In the genomic region with DNA sequence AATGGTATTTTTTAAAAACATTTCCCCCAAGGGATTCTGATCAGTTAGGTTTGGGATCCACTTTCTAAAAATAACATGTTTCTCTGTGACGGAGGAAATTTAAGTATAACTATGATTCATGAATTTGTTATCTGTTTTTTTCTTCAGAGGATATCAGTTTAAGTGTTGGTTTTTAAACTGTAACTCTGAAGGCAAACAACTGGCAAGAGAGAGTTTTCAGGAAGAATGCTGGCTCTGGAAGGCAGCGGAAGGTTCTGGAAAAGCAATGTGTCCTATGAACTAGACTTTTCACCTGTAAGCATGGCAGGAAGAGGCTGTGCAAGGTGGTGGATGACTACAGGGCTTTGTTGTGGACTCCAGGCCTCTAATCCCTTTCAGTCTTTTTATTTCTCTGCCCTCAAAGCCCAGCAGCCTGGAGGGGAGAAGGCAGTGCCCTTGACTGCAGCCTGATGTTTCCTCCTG, we compare ENCODE assay signal across 13 cellular contexts.
DNase-seq lines count a peak whose midpoint lies in the region; ATAC-seq, FAIRE-seq and TF ChIP-seq lines count a peak whose summit lies in the region.
"Had no signal": no experiment of that assay in that cellular context is flagged by ENCODE, and none has a peak within 500 bp of the region (broad histone marks: within the 10 kb centered on the region; RNA-seq: fewer than 3 reads in every experiment).

No MANE protein-coding gene starts in this region.

- peak; percentile 71 for DNase-seq in M059J (ENCODE audit: low read depth)
- peak; percentile 35 for DNase-seq in endothelial cell of umbilical vein (ENCODE audit: low read depth, low spot score)
- peak; percentile 51 for DNase-seq in mesenchymal stem cell
- DNase-seq in tibial artery: no peak
- DNase-seq in posterior vena cava (ENCODE audit: low spot score): no peak
- no peak for DNase-seq in 8988T
- DNase-seq: activated naive CD4-positive, alpha-beta T cell treated with anti-CD3 and anti-CD28 coated beads for 36 hours; Calu3; mesendoderm; NCI-H226; stimulated activated naive CD8-positive, alpha-beta T cell treated with anti-CD3 and anti-CD28 coated beads, Interleukin-15, amount 100 ng/mL, for 72 hours had no signal

- dilution Hi-C loops in endothelial cell of umbilical vein (cut with MboI; ENCODE audit: extremely low pct_ligation_motif_present, low sequenced_read_pairs): no loop called here

- no peak for TF ChIP-seq POLR2A in endothelial cell of umbilical vein (IDR thresholded peaks at IDR 0.05; ENCODE audit: low read depth, low read length)

- H3K4me3 ChIP-seq in endothelial cell of umbilical vein (replicated peaks in 1 of 3; ENCODE audit: insufficient read depth in 1 of 3, low read depth in 1 of 3, low read length in 3 of 3) (no peak overlapping the region), mesenchymal stem cell (ENCODE audit: insufficient read depth in 1 of 2, low read depth in 1 of 2, low read length in 2 of 2) (no peak overlapping the region), tibial artery (no peak overlapping the region)

- H3K27ac ChIP-seq in endothelial cell of umbilical vein (ENCODE audit: insufficient read depth, low read depth, low read length) (no peak overlapping the region), mesenchymal stem cell (ENCODE audit: low read length, poor library complexity, severe bottlenecking) (peak overlapping the region; percentile 19), tibial artery (peak overlapping the region; percentile 68 to 75)

- no peak overlapping the region for H3K23ac ChIP-seq in mesenchymal stem cell (ENCODE audit: low read length in 2 of 2)

- H2BK5ac ChIP-seq in mesenchymal stem cell (ENCODE audit: low read depth, low read length, poor library complexity, severe bottlenecking): no peak overlapping the region

- CTCF ChIA-PET in endothelial cell of umbilical vein (lab: Charles Lee): interaction anchor here (0.7 to 1.9 kb wide), 4 partner anchors 12 to 59 kb away, joined by 3 to 6 read pairs (median 3); no protein-coding TSS in a partner anchor

- H3K9me1 ChIP-seq in endothelial cell of umbilical vein (replicated peaks; ENCODE audit: control insufficient read depth, extremely low read depth, insufficient read depth, low read length): no peaks in the 10 kb centered on the region

- no peak overlapping the region for H3K4me2 ChIP-seq in endothelial cell of umbilical vein (ENCODE audit: insufficient read depth, low read length)
- H3K4me2 ChIP-seq in mesenchymal stem cell (ENCODE audit: low read length, poor library complexity, severe bottlenecking): no peak overlapping the region

- peak overlapping the region; percentile 48 for H4K8ac ChIP-seq in mesenchymal stem cell (ENCODE audit: low read length)

- H3K4ac ChIP-seq in mesenchymal stem cell (ENCODE audit: low read depth in 1 of 2, low read length in 2 of 2): peak overlapping the region in 1 of 2 experiments; percentile 65

- peaks cover 4% of the 10 kb centered on the region for H3K79me1 ChIP-seq in mesenchymal stem cell (replicated peaks; ENCODE audit: low read length, poor library complexity, severe bottlenecking)

- no peak for TF ChIP-seq CTCF in endothelial cell of umbilical vein (IDR thresholded peaks at IDR 0.05; ENCODE audit: extremely low read depth in 1 of 2, insufficient read depth in 1 of 2, low read depth in 1 of 2, low read length in 2 of 2)
- TF ChIP-seq CTCF in tibial artery (IDR thresholded peaks at IDR 0.05): no peak

- H2AK5ac ChIP-seq in mesenchymal stem cell (ENCODE audit: low read length, severe bottlenecking): peak overlapping the region; percentile 94

- H4K20me1 ChIP-seq in endothelial cell of umbilical vein (replicated peaks; ENCODE audit: control insufficient read depth, extremely low read depth, insufficient read depth, low read length): no peaks in the 10 kb centered on the region

- H3K36me3 ChIP-seq in endothelial cell of umbilical vein (ENCODE audit: control insufficient read depth in 2 of 2, extremely low read depth in 1 of 2, insufficient read depth in 2 of 2, low read length in 2 of 2) (no peaks in the 10 kb centered on the region), mesenchymal stem cell (ENCODE audit: control insufficient read depth in 1 of 2, insufficient read depth in 2 of 2, low read depth in 1 of 2, low read length in 2 of 2) (peaks cover 0 to under 1% of the 10 kb centered on the region in 2 experiments), tibial artery (no peaks in the 10 kb centered on the region)

- H2AFZ ChIP-seq in endothelial cell of umbilical vein (ENCODE audit: low read depth, low read length) (no peak overlapping the region), mesenchymal stem cell (ENCODE audit: low read depth, low read length) (no peak overlapping the region)

- peak overlapping the region; percentile 65 for H4K91ac ChIP-seq in mesenchymal stem cell (ENCODE audit: low read length)

- H3K9ac ChIP-seq in endothelial cell of umbilical vein (replicated peaks; ENCODE audit: extremely low read depth, insufficient read depth, low read length): no peak overlapping the region
- peak overlapping the region; percentile 54 for H3K9ac ChIP-seq in mesenchymal stem cell (ENCODE audit: low read length)

- H3K79me2 ChIP-seq in endothelial cell of umbilical vein (ENCODE audit: control insufficient read depth, insufficient read depth, low read length): no peaks in the 10 kb centered on the region

- H2BK120ac ChIP-seq in mesenchymal stem cell (ENCODE audit: low read depth, low read length): no peak overlapping the region

- H3K9me3 ChIP-seq in endothelial cell of umbilical vein (replicated peaks; ENCODE audit: control insufficient read depth, insufficient read depth, low read length) (no peaks in the 10 kb centered on the region), mesenchymal stem cell (ENCODE audit: control insufficient read depth, low read length) (no peaks in the 10 kb centered on the region), tibial artery (no peaks in the 10 kb centered on the region)

- H2BK15ac ChIP-seq in mesenchymal stem cell (ENCODE audit: low read depth, poor library complexity, severe bottlenecking): peak overlapping the region; percentile 66

- 3% methylated on average over 2 of the region's 2 CpGs for WGBS in mesenchymal stem cell

- peak overlapping the region; percentile 31 to 84 for H3K18ac ChIP-seq in mesenchymal stem cell (ENCODE audit: low read depth in 1 of 2, low read length in 2 of 2)

- ATAC-seq in HG02571 (IDR thresholded peaks at IDR 0.05; ENCODE audit: unreplicated experiment) (no peak), GM21786 (IDR thresholded peaks at IDR 0.05; ENCODE audit: unreplicated experiment) (no peak)
- ATAC-seq: stimulated activated naive CD8-positive, alpha-beta T cell treated with anti-CD3 and anti-CD28 coated beads, Interleukin-15, amount 100 ng/mL, for 72 hours had no signal

- peak overlapping the region; percentile 59 for H2BK12ac ChIP-seq in mesenchymal stem cell (ENCODE audit: low read length in 2 of 2)

- intact Hi-C loops in endothelial cell of umbilical vein (cut with micrococcal nuclease) (no loop called here), tibial artery (cut with DNase I; ENCODE audit: low total_unique reads) (no loop called here), posterior vena cava (cut with DNase I) (loop anchor here in 1 of 2 donors (5.0 kb wide), 1 partner anchor 499 kb away; no protein-coding TSS in a partner anchor)

- peak; percentile 8 for FAIRE-seq in endothelial cell of umbilical vein (lab: Jason Lieb, UNC)

- H3K14ac ChIP-seq in mesenchymal stem cell (ENCODE audit: low read length in 2 of 2): no peak overlapping the region

- no TSS peak for BruUV-seq in endothelial cell of umbilical vein (replicated peaks; lab: Mats Ljungman, UMichigan)

- no peaks in the 10 kb centered on the region for H3K4me1 ChIP-seq in endothelial cell of umbilical vein (ENCODE audit: control insufficient read depth, extremely low read depth, insufficient read depth, low read length)
- peaks cover 13% of the 10 kb centered on the region for H3K4me1 ChIP-seq in mesenchymal stem cell (ENCODE audit: control insufficient read depth, insufficient read depth, low read depth, low read length)
- H3K4me1 ChIP-seq in tibial artery: peaks cover 0 to 21% (median 11%) of the 10 kb centered on the region in 4 donors

- POLR2A ChIA-PET in endothelial cell of umbilical vein (lab: Charles Lee): no interaction called here

- H3K27me3 ChIP-seq in endothelial cell of umbilical vein (ENCODE audit: control insufficient read depth in 2 of 2, insufficient read depth in 2 of 2, low read length in 2 of 2): no peaks in the 10 kb centered on the region
- no peaks in the 10 kb centered on the region for H3K27me3 ChIP-seq in mesenchymal stem cell (ENCODE audit: control insufficient read depth in 1 of 2, insufficient read depth in 1 of 2, low read length in 2 of 2)
- no peaks in the 10 kb centered on the region for H3K27me3 ChIP-seq in tibial artery

TF ChIP-seq in endothelial cell of umbilical vein, 7 proteins besides CTCF, POLR2A, EP300 and RAD21:
- TF ChIP-seq JUN (IDR thresholded peaks at IDR 0.05; ENCODE audit: borderline replicate concordance, insufficient read depth, insufficient read length, low read depth): no peak
- no peak for TF ChIP-seq GATA2 (IDR thresholded peaks at IDR 0.05; ENCODE audit: insufficient read depth, insufficient read length, low read depth, low read length)
- no peak for TF ChIP-seq FOS (IDR thresholded peaks at IDR 0.05; ENCODE audit: borderline replicate concordance, insufficient read depth, low read length)
- TF ChIP-seq MYC (IDR thresholded peaks at IDR 0.05; ENCODE audit: low read depth, low read length): no peak
- TF ChIP-seq, protein P1, sequence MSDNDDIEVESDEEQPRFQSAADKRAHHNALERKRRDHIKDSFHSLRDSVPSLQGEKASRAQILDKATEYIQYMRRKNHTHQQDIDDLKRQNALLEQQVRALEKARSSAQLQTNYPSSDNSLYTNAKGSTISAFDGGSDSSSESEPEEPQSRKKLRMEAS (IDR thresholded peaks at IDR 0.05; ENCODE audit: insufficient read depth, insufficient read length): no peak
- no peak for TF ChIP-seq EZH2 (IDR thresholded peaks at IDR 0.05; ENCODE audit: borderline replicate concordance, low read depth, low read length, severe bottlenecking)
- no peak for TF ChIP-seq POLR2AphosphoS5 (IDR thresholded peaks at IDR 0.05; ENCODE audit: insufficient read depth, low read depth, low read length)

Comparison
In these comparisons a context has a peak if more than half of its experiments do, and no peak if none do; other contexts are left out.
1. DNase-seq: peak in M059J (single experiment), endothelial cell of umbilical vein (single experiment) and mesenchymal stem cell (single experiment); none in tibial artery (0 of 2), posterior vena cava (single experiment) and 8988T (single experiment).